ENCODE assay signal across 14 cellular contexts in genomic region chr12:4700621-4701026, GRCh38. TPM values are rescaled to one million over a fixed set of nuclear protein-coding genes. Genes with fewer than 3 reads are reported as not detected.
A peak's percentile ranks its signal among the peaks of the same experiment; 100 is the strongest.
DNase-seq lines count a peak whose midpoint lies in the region; ATAC-seq, FAIRE-seq and TF ChIP-seq lines count a peak whose summit lies in the region.
"Had no signal": no experiment of that assay in that cellular context is flagged by ENCODE, and none has a peak within 500 bp of the region (broad histone marks: within the 10 kb centered on the region; RNA-seq: fewer than 3 reads in every experiment).

No MANE protein-coding gene starts in this region.

- H3K18ac ChIP-seq in H9 (ENCODE audit: insufficient read length, low read depth, low read length), result no peak overlapping the region

- no peak overlapping the region for H3K4ac ChIP-seq in H9 (ENCODE audit: low read depth, low read length)

- TF ChIP-seq POLR2A in gastrocnemius medialis (IDR thresholded peaks at IDR 0.05), result no peak

- no peak for TF ChIP-seq CTCF in H9 (conservative IDR thresholded peaks at IDR 0.05)
- no peak for TF ChIP-seq CTCF in astrocyte (IDR thresholded peaks at IDR 0.05; ENCODE audit: insufficient read depth, low read depth, low read length)
- TF ChIP-seq CTCF in gastrocnemius medialis (IDR thresholded peaks at IDR 0.05 in 4 of 5, conservative IDR thresholded peaks at IDR 0.05 in 1 of 5), result no peak
- TF ChIP-seq CTCF in activated CD8-positive, alpha-beta T cell treated with anti-CD3 and anti-CD28 coated beads for 36 hours (IDR thresholded peaks at IDR 0.05), result no peak

- CTCF ChIA-PET in activated CD8-positive, alpha-beta T cell treated with anti-CD3 and anti-CD28 coated beads for 36 hours (lab: Charles Lee), result interaction anchor here (0.6 kb wide), 1 partner anchor 1044 kb away, joined by 3 read pairs; no protein-coding TSS in a partner anchor

- H3K9me3 Mint-ChIP-seq in H9 (no peaks in the 10 kb centered on the region), astrocyte (ENCODE audit: unreplicated experiment) (no peaks in the 10 kb centered on the region)
- H3K9me3 Mint-ChIP-seq in activated CD8-positive, alpha-beta T cell treated with anti-CD3 and anti-CD28 coated beads for 36 hours, result no peaks in the 10 kb centered on the region
- H3K9me3 Mint-ChIP-seq: activated naive CD4-positive, alpha-beta T cell treated with anti-CD3 and anti-CD28 coated beads, Interleukin-2, amount 50 U/mL, for 24 hours had no signal

- no peak overlapping the region for H3K14ac ChIP-seq in H9 (ENCODE audit: insufficient read depth, low read length)

- H3K9ac ChIP-seq in H9 (ENCODE audit: extremely low read depth, insufficient read length, low read length) (no peak overlapping the region), astrocyte (ENCODE audit: low read length) (peak overlapping the region; percentile 31)

- WGBS in H9 (ENCODE audit: extremely low coverage, insufficient read length, low lambda C conversion rate), result no CpG with 5 or more reads among the region's 10 CpGs
- WGBS in right cardiac atrium, result 31% methylated on average over 10 of the region's 10 CpGs

- H3K56ac ChIP-seq in H9 (ENCODE audit: insufficient read length, low read depth, low read length), result no peak overlapping the region

- no peak overlapping the region for H4K91ac ChIP-seq in H9 (ENCODE audit: insufficient read length, low read depth, low read length)

- peak overlapping the region in 2 of 3 experiments; percentile 50 to 69; a peak in 4 of 7 replicates for H3K27ac Mint-ChIP-seq in H9
- no peak overlapping the region for H3K27ac Mint-ChIP-seq in astrocyte (ENCODE audit: unreplicated experiment)
- H3K27ac Mint-ChIP-seq in activated CD8-positive, alpha-beta T cell treated with anti-CD3 and anti-CD28 coated beads for 36 hours, result no peak overlapping the region
- H3K27ac Mint-ChIP-seq: activated naive CD4-positive, alpha-beta T cell treated with anti-CD3 and anti-CD28 coated beads, Interleukin-2, amount 50 U/mL, for 24 hours had no signal

- H2BK12ac ChIP-seq in H9 (ENCODE audit: insufficient read length, low read depth, low read length), result no peak overlapping the region

- H3K4me2 ChIP-seq in H9 (ENCODE audit: insufficient read depth, insufficient read length, low read length), result no peak overlapping the region
- peak overlapping the region; percentile 77 for H3K4me2 ChIP-seq in astrocyte (ENCODE audit: low read length)

- H3K36me3 Mint-ChIP-seq in H9 (ENCODE audit: insufficient read depth in 1 of 3, low read depth in 3 of 3) (peaks cover 0 to 37% (median 2%) of the 10 kb centered on the region in 3 experiments; a peak in 5 of 7 replicates), astrocyte (ENCODE audit: low read depth, unreplicated experiment) (no peaks in the 10 kb centered on the region)
- no peaks in the 10 kb centered on the region for H3K36me3 Mint-ChIP-seq in activated CD8-positive, alpha-beta T cell treated with anti-CD3 and anti-CD28 coated beads for 36 hours (ENCODE audit: low read depth)

- H3K9me3 ChIP-seq in H9 (ENCODE audit: control insufficient read depth, low read depth, low read length), result no peaks in the 10 kb centered on the region
- no peaks in the 10 kb centered on the region for H3K9me3 ChIP-seq in astrocyte (ENCODE audit: insufficient read depth, low read depth, low read length)
- no peaks in the 10 kb centered on the region for H3K9me3 ChIP-seq in right cardiac atrium (ENCODE audit: control insufficient read depth, low read length)
- H3K9me3 ChIP-seq in gastrocnemius medialis, result no peaks in the 10 kb centered on the region
- H3K9me3 ChIP-seq in effector memory CD4-positive, alpha-beta T cell (ENCODE audit: control insufficient read depth, low read length), result no peaks in the 10 kb centered on the region
- H3K9me3 ChIP-seq: SJSA1 had no signal

- no peaks in the 10 kb centered on the region for H3K79me1 ChIP-seq in H9 (ENCODE audit: insufficient read depth, low read depth, low read length, poor library complexity, severe bottlenecking)

- H2AK5ac ChIP-seq in H9 (ENCODE audit: insufficient read length, low read length), result no peak overlapping the region

- H2AFZ ChIP-seq in H9 (ENCODE audit: low read length) (no peak overlapping the region), astrocyte (ENCODE audit: low read depth, low read length) (peak overlapping the region; percentile 62)

- H3K27me3 Mint-ChIP-seq in H9 (ENCODE audit: low read depth) (no peaks in the 10 kb centered on the region), astrocyte (ENCODE audit: low read depth, unreplicated experiment) (no peaks in the 10 kb centered on the region)
- no peaks in the 10 kb centered on the region for H3K27me3 Mint-ChIP-seq in activated CD8-positive, alpha-beta T cell treated with anti-CD3 and anti-CD28 coated beads for 36 hours

- no peaks in the 10 kb centered on the region for H4K20me1 ChIP-seq in H9 (ENCODE audit: control insufficient read depth, insufficient read depth, insufficient read length)
- H4K20me1 ChIP-seq in astrocyte (ENCODE audit: insufficient read depth, low read length), result no peaks in the 10 kb centered on the region

- POLR2A ChIA-PET in activated CD8-positive, alpha-beta T cell treated with anti-CD3 and anti-CD28 coated beads for 36 hours (lab: Charles Lee), result no interaction called here

- H3K4me1 ChIP-seq in H9 (ENCODE audit: insufficient read depth, low read length) (no peaks in the 10 kb centered on the region), astrocyte (ENCODE audit: insufficient read depth, low read length) (no peaks in the 10 kb centered on the region), right cardiac atrium (ENCODE audit: control insufficient read depth, insufficient read depth, low read length) (no peaks in the 10 kb centered on the region), gastrocnemius medialis (no peaks in the 10 kb centered on the region)
- no peaks in the 10 kb centered on the region for H3K4me1 ChIP-seq in effector memory CD4-positive, alpha-beta T cell (ENCODE audit: control insufficient read depth, insufficient read depth, low read length, poor library complexity, severe bottlenecking)
- H3K4me1 ChIP-seq: SJSA1 had no signal

- H3K4me1 Mint-ChIP-seq in H9, result peaks cover 7% of the 10 kb centered on the region in 2 experiments
- peaks cover 10% of the 10 kb centered on the region for H3K4me1 Mint-ChIP-seq in astrocyte (ENCODE audit: low read depth, unreplicated experiment)
- H3K4me1 Mint-ChIP-seq in activated CD8-positive, alpha-beta T cell treated with anti-CD3 and anti-CD28 coated beads for 36 hours (ENCODE audit: low read depth), result peaks cover 2% of the 10 kb centered on the region
- H3K4me1 Mint-ChIP-seq: activated naive CD4-positive, alpha-beta T cell treated with anti-CD3 and anti-CD28 coated beads, Interleukin-2, amount 50 U/mL, for 24 hours had no signal

- intact Hi-C loops in right cardiac atrium (cut with DNase I) (no loop called here), gastrocnemius medialis (cut with DNase I; ENCODE audit: low total_unique reads) (no loop called here)
- intact Hi-C loops in activated CD8-positive, alpha-beta T cell treated with anti-CD3 and anti-CD28 coated beads for 36 hours (cut with micrococcal nuclease), result no loop called here

- FAIRE-seq in astrocyte (lab: Jason Lieb, UNC), result no peak
- FAIRE-seq: endometrium, kidney had no signal

- no peaks in the 10 kb centered on the region for H3K36me3 ChIP-seq in astrocyte (ENCODE audit: insufficient read depth, low read length)
- no peaks in the 10 kb centered on the region for H3K36me3 ChIP-seq in gastrocnemius medialis
- no peaks in the 10 kb centered on the region for H3K36me3 ChIP-seq in effector memory CD4-positive, alpha-beta T cell (ENCODE audit: control insufficient read depth, insufficient read depth, low read length)
- H3K36me3 ChIP-seq: SJSA1 had no signal

- no peak overlapping the region for H4K5ac ChIP-seq in H9 (ENCODE audit: insufficient read length, low read depth, low read length)

- H4K8ac ChIP-seq in H9 (replicated peaks; ENCODE audit: insufficient read length, low read depth, low read length), result no peak overlapping the region

- no peak overlapping the region for H3K4me3 Mint-ChIP-seq in H9
- H3K4me3 Mint-ChIP-seq in astrocyte (ENCODE audit: unreplicated experiment), result no peak overlapping the region
- no peak overlapping the region for H3K4me3 Mint-ChIP-seq in activated CD8-positive, alpha-beta T cell treated with anti-CD3 and anti-CD28 coated beads for 36 hours
- H3K4me3 Mint-ChIP-seq: activated naive CD4-positive, alpha-beta T cell treated with anti-CD3 and anti-CD28 coated beads, Interleukin-2, amount 50 U/mL, for 24 hours had no signal

- H3K27me3 ChIP-seq in H9 (ENCODE audit: insufficient read depth, low read length) (no peaks in the 10 kb centered on the region), astrocyte (ENCODE audit: insufficient read depth, low read length) (no peaks in the 10 kb centered on the region), right cardiac atrium (ENCODE audit: control insufficient read depth, insufficient read depth) (no peaks in the 10 kb centered on the region), gastrocnemius medialis (no peaks in the 10 kb centered on the region)
- H3K27me3 ChIP-seq in effector memory CD4-positive, alpha-beta T cell (replicated peaks; ENCODE audit: control insufficient read depth, insufficient read depth, low read length, poor library complexity, severe bottlenecking), result no peaks in the 10 kb centered on the region
- H3K27me3 ChIP-seq: SJSA1 had no signal

- no peak overlapping the region for H3K27ac ChIP-seq in H9 (ENCODE audit: insufficient read length, low read depth, low read length)
- H3K27ac ChIP-seq in astrocyte (ENCODE audit: low read depth, low read length), result no peak overlapping the region
- H3K27ac ChIP-seq in right cardiac atrium (ENCODE audit: low read length), result peak overlapping the region; percentile 72
- peak overlapping the region in 2 of 4 donors; percentile 23 to 34 for H3K27ac ChIP-seq in gastrocnemius medialis
- no peak overlapping the region for H3K27ac ChIP-seq in effector memory CD4-positive, alpha-beta T cell (ENCODE audit: insufficient read depth, low read length, poor library complexity, severe bottlenecking)
- H3K27ac ChIP-seq: SJSA1 had no signal

- no peak overlapping the region for H3T11ph ChIP-seq in H9 (ENCODE audit: low read length)

- DNase-seq in H9 (peak; percentile 55), astrocyte (ENCODE audit: low read depth) (peak; percentile 69), right cardiac atrium (peak; percentile 77 to 88 (median 78)), gastrocnemius medialis (peak; percentile 21 to 49), cortex of kidney (lab: John Stamatoyannopoulos, UW) (no peak), AML-193 (lab: John Stamatoyannopoulos, UW) (no peak)
- no peak for DNase-seq in effector memory CD4-positive, alpha-beta T cell
- no peak for DNase-seq in activated CD8-positive, alpha-beta T cell treated with anti-CD3 and anti-CD28 coated beads for 36 hours
- DNase-seq: activated CD4-positive, alpha-beta T cell treated with anti-CD3 and anti-CD28 coated beads for 4 hours; kidney; NCI-H2227 treated with DMSO at 0.1 percent for 48 hours had no signal

- in situ Hi-C loops in gastrocnemius medialis (cut with MboI; ENCODE audit: low sequenced_read_pairs in 4 of 4), result no loop called here

- H3K79me2 ChIP-seq in H9 (ENCODE audit: insufficient read depth, low read length) (no peaks in the 10 kb centered on the region), astrocyte (ENCODE audit: insufficient read depth, low read length) (no peaks in the 10 kb centered on the region)

- no peak overlapping the region for H2BK5ac ChIP-seq in H9 (ENCODE audit: insufficient read length, low read length)

- H2BK20ac ChIP-seq in H9 (ENCODE audit: low read depth, low read length, poor library complexity, severe bottlenecking), result no peak overlapping the region

- no peak overlapping the region for H2BK15ac ChIP-seq in H9 (ENCODE audit: low read depth, low read length)

- H3K23ac ChIP-seq in H9 (ENCODE audit: insufficient read length, low read depth, low read length), result no peak overlapping the region

- ATAC-seq in right cardiac atrium, result peak; percentile 90 to 95
- ATAC-seq in gastrocnemius medialis, result peak; percentile 65 to 74
- ATAC-seq in activated CD8-positive, alpha-beta T cell treated with anti-CD3 and anti-CD28 coated beads for 36 hours, result no peak

- peak overlapping the region; percentile 44 for H3K4me3 ChIP-seq in astrocyte (ENCODE audit: insufficient read depth, low read depth, low read length)
- peak overlapping the region; percentile 21 for H3K4me3 ChIP-seq in right cardiac atrium (ENCODE audit: low read length)
- H3K4me3 ChIP-seq in gastrocnemius medialis, result no peak overlapping the region
- no peak overlapping the region for H3K4me3 ChIP-seq in effector memory CD4-positive, alpha-beta T cell (ENCODE audit: insufficient read depth, low read depth, low read length, poor library complexity, severe bottlenecking)
- H3K4me3 ChIP-seq: SJSA1 had no signal

- no peak overlapping the region for H2BK120ac ChIP-seq in H9 (ENCODE audit: low read depth, low read length, poor library complexity, severe bottlenecking)

- H3K23me2 ChIP-seq in H9 (ENCODE audit: insufficient read length, low read depth, low read length, poor library complexity, severe bottlenecking), result no peaks in the 10 kb centered on the region

RNA-seq across cellular contexts. Expression of gene GALNT8, which starts 19.6 kb away (rescaled TPM):
- total RNA-seq in H9 (2021) (5.4 and 5.9 TPM in 2 replicates), astrocyte (6.4 and 6.8 TPM in 2 replicates), right cardiac atrium (10 to 100 TPM in 1 of 4 donors, 1 to 10 TPM in 3; 5.3 to 10.3 (median 7.7) TPM), gastrocnemius medialis (under 1 TPM in 2 of 4 donors, not detected in 2; 0.07 to 0.26 TPM)
- polyA plus RNA-seq in right cardiac atrium, result 3.5 TPM
- under 1 TPM; 0.38 to 0.60 TPM for total RNA-seq in activated CD8-positive, alpha-beta T cell treated with anti-CD3 and anti-CD28 coated beads for 36 hours
- total RNA-seq: SJSA1 had no signal

RNA-seq across cellular contexts. Expression of gene NDUFA9, which starts 51.7 kb away (rescaled TPM):
- total RNA-seq in H9 (2021) (83.9 and 85.7 TPM in 2 replicates), astrocyte (97.8 and 101 TPM in 2 replicates), right cardiac atrium (100 to 1,000 TPM; 160 to 231 (median 197) TPM), gastrocnemius medialis (100 to 1,000 TPM in 1 of 4 donors, 10 to 100 TPM in 3; 57.9 to 113 (median 69.5) TPM)
- polyA plus RNA-seq in right cardiac atrium, result 150 TPM
- 100 to 1,000 TPM; 117 to 122 TPM for total RNA-seq in activated CD8-positive, alpha-beta T cell treated with anti-CD3 and anti-CD28 coated beads for 36 hours

RNA-seq across cellular contexts. Expression of gene AKAP3, which starts 51.8 kb away (rescaled TPM):
- total RNA-seq in H9 (2021) (1.3 TPM in 2 replicates), astrocyte (0.94 and 1.4 TPM in 2 replicates), right cardiac atrium (1 to 10 TPM; 3.3 to 5.8 (median 4.2) TPM), gastrocnemius medialis (1 to 10 TPM in 1 of 4 donors, under 1 TPM in 3; 0.27 to 1.7 (median 0.71) TPM)
- 3.6 TPM for polyA plus RNA-seq in right cardiac atrium
- total RNA-seq in activated CD8-positive, alpha-beta T cell treated with anti-CD3 and anti-CD28 coated beads for 36 hours, result 1 to 10 TPM; 2.0 to 3.5 TPM

Comparison
In these comparisons a context has a peak if more than half of its experiments do, and no peak if none do; other contexts are left out.
1. DNase-seq: peak in H9 (single experiment), astrocyte (single experiment), right cardiac atrium (3 of 3) and gastrocnemius medialis (2 of 2); none in cortex of kidney (single experiment), AML-193 (0 of 2), effector memory CD4-positive, alpha-beta T cell (0 of 3) and activated CD8-positive, alpha-beta T cell treated with anti-CD3 and anti-CD28 coated beads for 36 hours (single experiment).
2. H3K27ac Mint-ChIP-seq: peak in H9 (2 of 3); none in astrocyte (single experiment) and activated CD8-positive, alpha-beta T cell treated with anti-CD3 and anti-CD28 coated beads for 36 hours (single experiment).
3. H3K4me3 ChIP-seq: peak in astrocyte (single experiment) and right cardiac atrium (single experiment); none in gastrocnemius medialis (0 of 4) and effector memory CD4-positive, alpha-beta T cell (single experiment).